ENCODE assay signal across 39 cellular contexts in the genomic region with DNA sequence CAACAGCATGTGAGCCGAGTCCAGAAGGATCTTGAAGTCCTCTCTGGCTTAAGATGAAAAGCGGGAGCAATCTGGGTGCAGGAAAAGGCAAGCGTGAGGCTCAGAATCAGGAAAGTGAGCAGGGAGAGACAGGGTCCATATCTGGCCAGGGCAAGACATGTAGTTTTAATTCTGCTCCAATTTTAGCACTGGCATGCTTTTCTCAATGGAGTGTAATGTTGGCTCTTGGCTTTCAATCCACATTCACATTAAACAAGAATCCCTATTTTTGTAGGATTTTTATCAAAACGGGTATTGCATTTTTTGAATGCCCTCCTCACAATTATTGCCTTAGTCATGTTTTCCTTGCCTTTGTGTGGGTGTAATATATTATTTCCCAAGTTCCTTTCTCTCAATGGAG. TPM values are rescaled to one million over a fixed set of nuclear protein-coding genes. Genes with fewer than 3 reads are reported as not detected.
"Had no signal": no experiment of that assay in that cellular context is flagged by ENCODE, and none has a peak within 500 bp of the region (broad histone marks: within the 10 kb centered on the region; RNA-seq: fewer than 3 reads in every experiment).

No MANE protein-coding gene starts in this region.

- H3K36me3 Mint-ChIP-seq: activated CD4-positive, alpha-beta memory T cell treated with anti-CD3 and anti-CD28 coated beads for 36 hours; T-cell had no signal

- H3K36me3 ChIP-seq: adrenal gland, breast epithelium, cardiac muscle cell, esophagus squamous epithelium, gastrocnemius medialis, heart right ventricle had no signal

- H3K4me3 ChIP-seq: adrenal gland, breast epithelium, cardiac muscle cell, esophagus squamous epithelium, gastrocnemius medialis, heart right ventricle had no signal

- H3K4me3 Mint-ChIP-seq: activated CD4-positive, alpha-beta memory T cell treated with anti-CD3 and anti-CD28 coated beads for 36 hours; activated CD4-positive, alpha-beta T cell treated with anti-CD3 and anti-CD28 coated beads for 36 hours; activated CD4-positive, alpha-beta T cell treated with anti-CD3 and anti-CD28 coated beads, Interleukin-2, amount 10 ng/mL, durations not matched to agents 24 days and 14 days; activated naive CD8-positive, alpha-beta T cell; activated T-cell treated with anti-CD3 and anti-CD28 coated beads, Interleukin-2, amount 50 U/mL, for 24 hours; activated T-cell treated with anti-CD3 and anti-CD28 coated beads, Interleukin-2, amount 50 U/mL, for 72 hours; brain; central memory CD8-positive, alpha-beta T cell; effector memory CD8-positive, alpha-beta T cell; T-cell; T-helper 1 cell treated with Interleukin-12 subunit alpha and Interleukin-12 subunit beta and Interleukin-4 antibody, amounts not matched to agents 30 μg/mL and 1 μg/mL, for 36 hours had no signal

- H3K27ac Mint-ChIP-seq: activated CD4-positive, alpha-beta memory T cell treated with anti-CD3 and anti-CD28 coated beads for 36 hours; activated CD4-positive, alpha-beta T cell treated with anti-CD3 and anti-CD28 coated beads for 36 hours; activated CD4-positive, alpha-beta T cell treated with anti-CD3 and anti-CD28 coated beads, Interleukin-2, amount 10 ng/mL, durations not matched to agents 24 days and 14 days; activated naive CD8-positive, alpha-beta T cell; activated T-cell treated with anti-CD3 and anti-CD28 coated beads, Interleukin-2, amount 50 U/mL, for 24 hours; activated T-cell treated with anti-CD3 and anti-CD28 coated beads, Interleukin-2, amount 50 U/mL, for 72 hours; brain; effector memory CD8-positive, alpha-beta T cell; T-cell; T-helper 1 cell treated with Interleukin-12 subunit alpha and Interleukin-12 subunit beta and Interleukin-4 antibody, amounts not matched to agents 30 μg/mL and 1 μg/mL, for 36 hours had no signal

- H3K9me3 ChIP-seq: adrenal gland, breast epithelium, esophagus squamous epithelium, gastrocnemius medialis, heart right ventricle had no signal

- H3K27ac ChIP-seq: adrenal gland, cardiac muscle cell, epithelial cell of prostate, foreskin keratinocyte, gastrocnemius medialis, heart right ventricle had no signal

- FAIRE-seq: endothelial cell of umbilical vein had no signal

- H3K4me1 ChIP-seq: adrenal gland, breast epithelium, foreskin keratinocyte, gastrocnemius medialis, heart right ventricle had no signal

- DNase-seq: activated CD4-positive, alpha-beta memory T cell treated with anti-CD3 and anti-CD28 coated beads for 36 hours; activated CD4-positive, alpha-beta T cell treated with anti-CD3 and anti-CD28 coated beads for 36 hours; activated CD4-positive, alpha-beta T cell treated with anti-CD3 and anti-CD28 coated beads, Interleukin-2, amount 10 ng/mL, durations not matched to agents 24 days and 14 days; activated CD4-positive, CD25-positive, alpha-beta regulatory T cell; activated CD4-positive, CD25-positive, alpha-beta regulatory T cell treated with anti-CD3 and anti-CD28 coated beads, Interleukin-2, amount 50 U/mL, for 72 hours; activated CD8-positive, alpha-beta memory T cell treated with anti-CD3 and anti-CD28 coated beads, Interleukin-2, amount 50 U/mL, for 48 hours; activated gamma-delta T cell; activated naive CD4-positive, alpha-beta T cell treated with anti-CD3 and anti-CD28 coated beads, Interleukin-2, amount 50 U/mL, for 16 hours; activated naive CD4-positive, alpha-beta T cell treated with Interleukin-2 at 50 U/mL for 16 hours; activated T-cell treated with anti-CD3 and anti-CD28 coated beads for 4 hours; activated T-cell treated with anti-CD3 and anti-CD28 coated beads, Interleukin-2, amount 50 U/mL, for 24 hours; activated T-cell treated with anti-CD3 and anti-CD28 coated beads, Interleukin-2, amount 50 U/mL, for 72 hours; adrenal gland; amygdala; aorta; cortex of kidney; dermis blood vessel endothelial cell; effector CD4-positive, alpha-beta T cell; effector memory CD8-positive, alpha-beta T cell; esophagus squamous epithelium; foreskin keratinocyte; gastrocnemius medialis; heart right ventricle; SW 1271; T-cell; T1000 had no signal

- H3K4me1 Mint-ChIP-seq: activated CD4-positive, alpha-beta T cell treated with anti-CD3 and anti-CD28 coated beads for 36 hours; activated CD4-positive, alpha-beta T cell treated with anti-CD3 and anti-CD28 coated beads, Interleukin-2, amount 10 ng/mL, durations not matched to agents 24 days and 14 days; central memory CD8-positive, alpha-beta T cell; T-cell had no signal

RNA-seq across cellular contexts. Expression of a gene that starts 6.0 kb away (rescaled TPM):
- total RNA-seq: activated CD4-positive, alpha-beta T cell treated with anti-CD3 and anti-CD28 coated beads, Interleukin-2, amount 10 ng/mL, durations not matched to agents 24 days and 14 days; adrenal gland; aorta; breast epithelium; cardiac muscle cell; cerebellum; dermis blood vessel endothelial cell; endothelial cell of umbilical vein; esophagus squamous epithelium; fibroblast of lung; foreskin keratinocyte; gastrocnemius medialis; glomerular endothelial cell; heart right ventricle; T-cell; T-helper 2 cell treated with Interferon-gamma antibody and Interleukin-4, amounts not matched to agents 100 ng/mL and 5 ng/mL, for 36 hours had no signal
- polyA plus RNA-seq: adrenal gland, aorta, cardiac muscle cell, endothelial cell of umbilical vein, esophagus, fibroblast of lung, foreskin keratinocyte, heart right ventricle had no signal

RNA-seq across cellular contexts. Expression of a gene that starts 35.4 kb away (rescaled TPM):
- total RNA-seq: foreskin keratinocyte; T-helper 2 cell treated with Interferon-gamma antibody and Interleukin-4, amounts not matched to agents 100 ng/mL and 5 ng/mL, for 36 hours had no signal
- polyA plus RNA-seq: foreskin keratinocyte, heart right ventricle had no signal
